In the genomic region with DNA sequence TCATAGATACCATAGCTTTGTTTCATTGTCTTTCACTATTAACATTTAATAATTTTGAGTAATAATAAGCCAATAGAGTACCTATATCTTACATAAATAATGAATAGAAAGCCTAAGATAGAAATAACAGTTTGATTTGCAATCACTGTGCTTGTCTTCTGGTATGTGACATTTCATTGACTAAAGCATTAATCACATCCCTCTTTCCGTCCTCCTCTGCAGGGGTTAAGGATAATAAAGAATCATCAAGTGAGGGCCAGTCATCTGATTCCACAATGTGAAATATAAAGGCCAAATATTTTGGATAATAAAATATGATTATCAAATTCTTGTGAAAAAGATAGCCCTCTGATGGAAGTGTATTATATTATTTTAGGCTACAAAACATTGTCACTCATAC, we compare ENCODE assay signal across 28 cellular contexts.
DNase-seq lines count a peak whose midpoint lies in the region; ATAC-seq and TF ChIP-seq lines count a peak whose summit lies in the region.
"Had no signal": no experiment of that assay in that cellular context is flagged by ENCODE, and none has a peak within 500 bp of the region (broad histone marks: within the 10 kb centered on the region; RNA-seq: fewer than 3 reads in every experiment).

No MANE protein-coding gene starts in this region.

- H3K9ac ChIP-seq in skeletal muscle satellite cell (ENCODE audit: low read depth, low read length) = peak overlapping the region; percentile 48

- H3K27ac ChIP-seq in right atrium auricular region = no peak overlapping the region
- H3K27ac ChIP-seq: adrenal gland, epithelial cell of prostate, heart left ventricle, suprapubic skin, upper lobe of right lung had no signal

- peak overlapping the region; percentile 23 for H3K4me2 ChIP-seq in skeletal muscle satellite cell (ENCODE audit: low read length)
- H3K4me2 ChIP-seq: GM23338 had no signal

- no peaks in the 10 kb centered on the region for H3K27me3 ChIP-seq in skeletal muscle satellite cell (ENCODE audit: control insufficient read depth, insufficient read depth, low read length)
- H3K27me3 ChIP-seq in right atrium auricular region = no peaks in the 10 kb centered on the region
- H3K27me3 ChIP-seq: adrenal gland, brain microvascular endothelial cell, heart left ventricle, suprapubic skin, upper lobe of right lung had no signal

- peaks cover 11% of the 10 kb centered on the region for H3K4me1 ChIP-seq in skeletal muscle satellite cell (ENCODE audit: control insufficient read depth, insufficient read depth, low read length)
- H3K4me1 ChIP-seq in right atrium auricular region = no peaks in the 10 kb centered on the region
- H3K4me1 ChIP-seq: adrenal gland, heart left ventricle, suprapubic skin, upper lobe of right lung had no signal

- H3K36me3 ChIP-seq in skeletal muscle satellite cell (ENCODE audit: insufficient read depth, low read length) (no peaks in the 10 kb centered on the region), right atrium auricular region (no peaks in the 10 kb centered on the region)
- H3K36me3 ChIP-seq: adrenal gland, brain microvascular endothelial cell, heart left ventricle, suprapubic skin, upper lobe of right lung had no signal

- H3K4me3 ChIP-seq in fibroblast of pulmonary artery (replicated peaks; ENCODE audit: low read depth, low read length) (no peak overlapping the region), skeletal muscle satellite cell (ENCODE audit: low read length) (no peak overlapping the region), right atrium auricular region (no peak overlapping the region)
- H3K4me3 ChIP-seq: adrenal gland, GM23338, heart left ventricle, lung, suprapubic skin, upper lobe of right lung had no signal

- ATAC-seq in GM18909 (IDR thresholded peaks at IDR 0.05; ENCODE audit: poor library complexity, unreplicated experiment) (no peak), HG02852 (IDR thresholded peaks at IDR 0.05; ENCODE audit: unreplicated experiment) (no peak)
- ATAC-seq: activated CD8-positive, alpha-beta T cell treated with anti-CD3 and anti-CD28 coated beads, Interleukin-2, amount 10 ng/mL, durations not matched to agents 7 days and 5 days; activated T-helper 17 cell treated with anti-CD3 and anti-CD28 coated beads, Interleukin-2, amount 50 U/mL, for 72 hours; GM23338; heart left ventricle; left cardiac atrium; upper lobe of right lung had no signal

- H3K9me3 ChIP-seq in skeletal muscle satellite cell (replicated peaks; ENCODE audit: low read length) = peaks cover 3% of the 10 kb centered on the region
- H3K9me3 ChIP-seq in right atrium auricular region = peaks cover 0 to 5% of the 10 kb centered on the region in 2 donors
- H3K9me3 ChIP-seq: adrenal gland, upper lobe of right lung had no signal

- DNase-seq in HS-5 (ENCODE audit: low read depth) = peak; percentile 30
- peak; percentile 3 to 53 for DNase-seq in SW 1271 (lab: John Stamatoyannopoulos, UW)
- peak; percentile 9 for DNase-seq in fibroblast of pulmonary artery (ENCODE audit: low read depth)
- DNase-seq in right atrium auricular region (ENCODE audit: low spot score) = no peak
- DNase-seq: activated CD8-positive, alpha-beta T cell treated with anti-CD3 and anti-CD28 coated beads, Interleukin-2, amount 10 ng/mL, durations not matched to agents 7 days and 5 days; activated naive CD4-positive, alpha-beta T cell treated with anti-CD3 and anti-CD28 coated beads, Interleukin-2, amount 10 ng/mL, durations not matched to agents 7 days and 5 days; adrenal gland; brain microvascular endothelial cell; C1 segment of cervical spinal cord; DMS153; heart left ventricle; left cardiac atrium; NCI-H1092; NCI-H1694 treated with DMSO at 0.1 percent for 48 hours; NCI-H2171; NCI-H510A; small intestine; stimulated activated naive CD4-positive, alpha-beta T cell; T-helper 2 cell; upper lobe of right lung had no signal

- TF ChIP-seq CTCF in fibroblast of pulmonary artery (IDR thresholded peaks at IDR 0.05; ENCODE audit: low read length, missing control alignments) (no peak), right atrium auricular region (IDR thresholded peaks at IDR 0.05) (no peak)
